ENCODE assay signal across 21 cellular contexts in genomic region chr18:50454379-50455005, GRCh38.
DNase-seq lines count a peak whose midpoint lies in the region; ATAC-seq and TF ChIP-seq lines count a peak whose summit lies in the region.
"Had no signal": no experiment of that assay in that cellular context is flagged by ENCODE, and none has a peak within 500 bp of the region (broad histone marks: within the 10 kb centered on the region; RNA-seq: fewer than 3 reads in every experiment).

No MANE protein-coding gene starts in this region.

- peaks cover 11% of the 10 kb centered on the region for H3K9me3 Mint-ChIP-seq in WTC11
- no peaks in the 10 kb centered on the region for H3K9me3 Mint-ChIP-seq in Calu3 (ENCODE audit: low read depth, unreplicated experiment)
- H3K9me3 Mint-ChIP-seq: immature natural killer cell had no signal

- DNase-seq in DMS79 treated with DMSO at 0.1 percent for 48 hours (lab: John Stamatoyannopoulos, UW) (peak; percentile 88), NCI-H187 (lab: John Stamatoyannopoulos, UW) (peak; percentile 42 to 66), WTC11 (ENCODE audit: low spot score) (peak; percentile 28), kidney tubule cell (ENCODE audit: low spot score) (peak; percentile 9), Calu3 (no peak), inferior parietal cortex (ENCODE audit: extremely low spot score) (no peak), left lung (no peak)
- DNase-seq: activated CD4-positive, alpha-beta T cell treated with anti-CD3 and anti-CD28 coated beads for 4 hours; activated CD8-positive, alpha-beta memory T cell treated with anti-CD3 and anti-CD28 coated beads, Interleukin-2, amount 50 U/mL, for 48 hours; activated naive CD4-positive, alpha-beta T cell; colonic mucosa; immature natural killer cell; Karpas-422; NCI-H146; NCI-H526 treated with DMSO at 0.1 percent for 48 hours; right cardiac atrium; stimulated activated CD4-positive, alpha-beta T cell treated with anti-CD3 and anti-CD28 coated beads, Interleukin-1b, Interleukin-23, amount 100 ng/mL, for 48 hours had no signal

- CTCF ChIA-PET in WTC11 (lab: Charles Lee): interaction anchor here (1.0 to 1.7 kb wide), 5 partner anchors 25 to 136 kb away, joined by 3 to 9 read pairs (median 4); partner anchors contain the start of gene MAPK4
- CTCF ChIA-PET in Calu3 (lab: Charles Lee): no interaction called here

- no peak overlapping the region for H3K4me3 ChIP-seq in left lung
- H3K4me3 ChIP-seq: ascending aorta, colonic mucosa had no signal

- peaks cover 41% of the 10 kb centered on the region for H3K4me1 Mint-ChIP-seq in WTC11
- no peaks in the 10 kb centered on the region for H3K4me1 Mint-ChIP-seq in Calu3 (ENCODE audit: low read depth, unreplicated experiment)
- H3K4me1 Mint-ChIP-seq: immature natural killer cell had no signal

- intact Hi-C loops in Calu3 (cut with micrococcal nuclease; ENCODE audit: unreplicated experiment) (no loop called here), left lung (cut with DNase I) (no loop called here)

- TF ChIP-seq CTCF in WTC11 (IDR thresholded peaks at IDR 0.05) (no peak), Calu3 (IDR thresholded peaks at IDR 0.05; ENCODE audit: unreplicated experiment) (no peak), left lung (IDR thresholded peaks at IDR 0.05) (no peak)

- H3K4me1 ChIP-seq in left lung: no peaks in the 10 kb centered on the region
- H3K4me1 ChIP-seq: ascending aorta, colonic mucosa had no signal

- POLR2A ChIA-PET in WTC11 (lab: Charles Lee): no interaction called here

- H3K4me3 Mint-ChIP-seq in WTC11: no peak overlapping the region
- H3K4me3 Mint-ChIP-seq in Calu3 (ENCODE audit: low read depth, unreplicated experiment): no peak overlapping the region
- H3K4me3 Mint-ChIP-seq: immature natural killer cell had no signal

- H3K27ac Mint-ChIP-seq in WTC11 (no peak overlapping the region), Calu3 (ENCODE audit: unreplicated experiment) (no peak overlapping the region)
- H3K27ac Mint-ChIP-seq: immature natural killer cell had no signal

- 0 out of 2 replicates have a peak, but pooled peaks cover 4% of the 10 kb centered on the region for H3K36me3 Mint-ChIP-seq in WTC11
- no peaks in the 10 kb centered on the region for H3K36me3 Mint-ChIP-seq in Calu3 (ENCODE audit: insufficient read depth, unreplicated experiment)
- H3K36me3 Mint-ChIP-seq: immature natural killer cell had no signal

- ATAC-seq in WTC11 (peak; percentile 81), left lung (no peak), GM18517 (IDR thresholded peaks at IDR 0.05; ENCODE audit: unreplicated experiment) (no peak)
- ATAC-seq: right cardiac atrium had no signal

- H3K27me3 ChIP-seq in left lung: no peaks in the 10 kb centered on the region
- H3K27me3 ChIP-seq: ascending aorta, colonic mucosa, neutrophil had no signal

- H3K9me3 ChIP-seq in left lung: no peaks in the 10 kb centered on the region
- H3K9me3 ChIP-seq: ascending aorta, colonic mucosa, neutrophil had no signal

- no peaks in the 10 kb centered on the region for H3K36me3 ChIP-seq in left lung
- H3K36me3 ChIP-seq: ascending aorta, colonic mucosa, neutrophil had no signal

- H3K27ac ChIP-seq in left lung: no peak overlapping the region
- H3K27ac ChIP-seq: ascending aorta, colonic mucosa, HL-60, neutrophil had no signal

- no peaks in the 10 kb centered on the region; the same call in 1 of the 2 replicates for H3K27me3 Mint-ChIP-seq in WTC11 (ENCODE audit: low read depth)
- H3K27me3 Mint-ChIP-seq in Calu3 (ENCODE audit: unreplicated experiment): peaks cover 74% of the 10 kb centered on the region

- BruUV-seq in Calu3 (replicated peaks; lab: Mats Ljungman, UMichigan): no TSS peak

TF ChIP-seq in WTC11, 78 proteins besides CTCF, POLR2A, EP300 and RAD21:
- TF ChIP-seq MLX (CRISPR knock-in tag; IDR thresholded peaks at IDR 0.05): no peak
- TF ChIP-seq STAT6 (CRISPR knock-in tag; conservative IDR thresholded peaks at IDR 0.05; ENCODE audit: low read depth): no peak
- no peak for TF ChIP-seq CREB1 (CRISPR knock-in tag; IDR thresholded peaks at IDR 0.05)
- no peak for TF ChIP-seq GRHL2 (CRISPR knock-in tag; IDR thresholded peaks at IDR 0.05; ENCODE audit: insufficient replicate concordance, severe bottlenecking)
- TF ChIP-seq AFF4 (CRISPR knock-in tag; IDR thresholded peaks at IDR 0.05; ENCODE audit: borderline replicate concordance): no peak
- no peak for TF ChIP-seq GTF2I (CRISPR knock-in tag; conservative IDR thresholded peaks at IDR 0.05)
- no peak for TF ChIP-seq CREM (CRISPR knock-in tag; IDR thresholded peaks at IDR 0.05)
- no peak for TF ChIP-seq CDX4 (CRISPR knock-in tag; IDR thresholded peaks at IDR 0.05; ENCODE audit: borderline replicate concordance)
- no peak for TF ChIP-seq MYBL2 (CRISPR knock-in tag; IDR thresholded peaks at IDR 0.05)
- TF ChIP-seq NR1H2 (CRISPR knock-in tag; IDR thresholded peaks at IDR 0.05): no peak
- TF ChIP-seq ZNF121 (CRISPR knock-in tag; IDR thresholded peaks at IDR 0.05): no peak
- no peak for TF ChIP-seq EMX1 (CRISPR knock-in tag; IDR thresholded peaks at IDR 0.05)
- no peak for TF ChIP-seq ZNF317 (CRISPR knock-in tag; IDR thresholded peaks at IDR 0.05; ENCODE audit: borderline replicate concordance, low read depth)
- no peak for TF ChIP-seq FOXJ3 (CRISPR knock-in tag; IDR thresholded peaks at IDR 0.05; ENCODE audit: borderline replicate concordance)
- no peak for TF ChIP-seq E2F5 (CRISPR knock-in tag; IDR thresholded peaks at IDR 0.05)

Comparison
In these comparisons a context has a peak if more than half of its experiments do, and no peak if none do; other contexts are left out.
1. DNase-seq: peak in DMS79 treated with DMSO at 0.1 percent for 48 hours (single experiment), NCI-H187 (2 of 2), WTC11 (single experiment) and kidney tubule cell (single experiment); none in Calu3 (single experiment), inferior parietal cortex (single experiment) and left lung (0 of 2).